14 cellular contexts compared by ENCODE assay signal in genomic region chr4:105122334-105122733, GRCh38. TPM values are rescaled to one million over a fixed set of nuclear protein-coding genes. Genes with fewer than 3 reads are reported as not detected.
DNase-seq lines count a peak whose midpoint lies in the region; ATAC-seq and TF ChIP-seq lines count a peak whose summit lies in the region.
"Had no signal": no experiment of that assay in that cellular context is flagged by ENCODE, and none has a peak within 500 bp of the region (broad histone marks: within the 10 kb centered on the region; RNA-seq: fewer than 3 reads in every experiment).

No MANE protein-coding gene starts in this region.

- peak; percentile 89 for DNase-seq in EL
- peak; percentile 5 for DNase-seq in MG63
- DNase-seq in cardiac fibroblast (ENCODE audit: low read depth in 2 of 2): peak; percentile 38 to 60
- peak; percentile 17 for DNase-seq in kidney glomerular epithelial cell (lab: John Stamatoyannopoulos, UW)
- DNase-seq in HuH-7.5 (ENCODE audit: low spot score): no peak
- no peak for DNase-seq in DMS53 (lab: John Stamatoyannopoulos, UW)
- DNase-seq: activated CD4-positive, alpha-beta T cell treated with anti-CD3 and anti-CD28 coated beads for 1 hour; DND-41; IMR-90; NCI-H146; NCI-H748 treated with DMSO at 0.1 percent for 48 hours had no signal

- H3K27me3 ChIP-seq in MG63: no peaks in the 10 kb centered on the region

- ATAC-seq in HG03460 (IDR thresholded peaks at IDR 0.05; ENCODE audit: unreplicated experiment): no peak
- ATAC-seq in GM18867 (IDR thresholded peaks at IDR 0.05; ENCODE audit: unreplicated experiment): no peak

- no peaks in the 10 kb centered on the region for H3K36me3 ChIP-seq in MG63

- no peaks in the 10 kb centered on the region for H3K9me3 ChIP-seq in MG63

- no peak for TF ChIP-seq CTCF in cardiac fibroblast (IDR thresholded peaks at IDR 0.05; ENCODE audit: low read depth, low read length)

- H3K4me3 ChIP-seq in MG63 (no peak overlapping the region), cardiac fibroblast (replicated peaks in 1 of 2; ENCODE audit: low read depth in 2 of 2, low read length in 2 of 2) (no peak overlapping the region)
- H3K4me3 ChIP-seq: lung had no signal

RNA-seq across cellular contexts. Expression of gene TET2, which starts 24.3 kb away (rescaled TPM):
- total RNA-seq in MG63 (2014; rRNA removed; shearing (Covaris generic); ENCODE audit: low replicate concordance): 0.59 and 1.3 TPM in 2 replicates

Comparison
In these comparisons a context has a peak if more than half of its experiments do, and no peak if none do; other contexts are left out.
1. DNase-seq: peak in EL (single experiment), MG63 (single experiment), cardiac fibroblast (2 of 2) and kidney glomerular epithelial cell (single experiment); none in HuH-7.5 (single experiment) and DMS53 (single experiment).